In genomic region chr10:44975487-44976331, GRCh38 we compare ENCODE assay signal across 8 cellular contexts. TPM values are rescaled to one million over a fixed set of nuclear protein-coding genes. Genes with fewer than 3 reads are reported as not detected.
DNase-seq lines count a peak whose midpoint lies in the region; ATAC-seq and TF ChIP-seq lines count a peak whose summit lies in the region.
"Had no signal": no experiment of that assay in that cellular context is flagged by ENCODE, and none has a peak within 500 bp of the region (broad histone marks: within the 10 kb centered on the region; RNA-seq: fewer than 3 reads in every experiment).

No MANE protein-coding gene starts in this region.

- no TSS peak for BruUV-seq in PC-3 (replicated peaks; lab: Mats Ljungman, UMichigan)

- no peak for TF ChIP-seq CTCF in PC-3 (conservative IDR thresholded peaks at IDR 0.05; ENCODE audit: low read depth, low read length)
- no peak for TF ChIP-seq CTCF in fibroblast of villous mesenchyme (IDR thresholded peaks at IDR 0.05; ENCODE audit: insufficient read depth, low read depth, low read length)
- no peak for TF ChIP-seq CTCF in sigmoid colon (IDR thresholded peaks at IDR 0.05)

- no peaks in the 10 kb centered on the region for H3K9me3 ChIP-seq in PC-3 (ENCODE audit: low read length)
- H3K9me3 ChIP-seq in sigmoid colon, result no peaks in the 10 kb centered on the region
- H3K9me3 ChIP-seq: neutrophil had no signal

- H3K27ac ChIP-seq in PC-3 (ENCODE audit: low read length), result no peak overlapping the region
- peak overlapping the region; percentile 88 to 92 (median 90) for H3K27ac ChIP-seq in sigmoid colon

- no peaks in the 10 kb centered on the region for H4K20me1 ChIP-seq in PC-3 (ENCODE audit: low read length)

- WGBS in sigmoid colon, 2 donors, result 42 to 52% methylated on average over 10 of the region's 10 CpGs

- H3K4me1 ChIP-seq in PC-3 (ENCODE audit: insufficient read depth, low read length) (peaks cover 56% of the 10 kb centered on the region), sigmoid colon (peaks cover 0 to 76% (median 71%) of the 10 kb centered on the region in 4 donors)

- intact Hi-C loops in PC-3 (cut with micrococcal nuclease) (loop anchor here (1.0 kb wide), 2 partner anchors 16 to 43 kb away; partner anchors contain the start of gene RASSF4), sigmoid colon (cut with DNase I) (loop anchor here (1.0 to 5.0 kb wide), 2 partner anchors 43 to 98 kb away; no protein-coding TSS in a partner anchor)

- CTCF ChIA-PET in PC-3 (lab: Charles Lee), result interaction anchor here (0.6 kb wide), 2 partner anchors 10 to 43 kb away, joined by 3 read pairs; no protein-coding TSS in a partner anchor

- peak overlapping the region; percentile 50 for H3K4me2 ChIP-seq in PC-3 (ENCODE audit: low read length)

- DNase-seq in H4 (ENCODE audit: low spot score) (peak; percentile 88), PC-3 (peak; percentile 75), fibroblast of villous mesenchyme (ENCODE audit: low read depth) (peak; percentile 71), sigmoid colon (peak; percentile 90)

- no peak overlapping the region for H3K4me3 ChIP-seq in PC-3 (ENCODE audit: low read length)
- no peak overlapping the region for H3K4me3 ChIP-seq in fibroblast of villous mesenchyme (ENCODE audit: low read depth, low read length)
- peak overlapping the region; percentile 54 to 64 (median 54) for H3K4me3 ChIP-seq in sigmoid colon

- no peak for TF ChIP-seq EP300 in sigmoid colon (IDR thresholded peaks at IDR 0.05)

- no peak for TF ChIP-seq POLR2A in sigmoid colon (IDR thresholded peaks at IDR 0.05)

- no peak overlapping the region for H3K9ac ChIP-seq in PC-3 (ENCODE audit: low read length)

- no peaks in the 10 kb centered on the region for H3F3A ChIP-seq in PC-3 (ENCODE audit: low read length, unreplicated experiment)

- H3K79me2 ChIP-seq in PC-3 (ENCODE audit: low read length), result 0 out of 2 replicates have a peak, but pooled peaks cover 19% of the 10 kb centered on the region

- no peaks in the 10 kb centered on the region for H3K27me3 ChIP-seq in PC-3 (ENCODE audit: low read length)
- H3K27me3 ChIP-seq in sigmoid colon, result no peaks in the 10 kb centered on the region
- H3K27me3 ChIP-seq: neutrophil had no signal

- POLR2A ChIA-PET in PC-3 (lab: Charles Lee; ENCODE audit: unreplicated experiment), result no interaction called here

- H2AFZ ChIP-seq in PC-3 (ENCODE audit: low read length), result no peak overlapping the region

- H3K9me2 ChIP-seq in PC-3 (replicated peaks; ENCODE audit: low read length), result no peaks in the 10 kb centered on the region

- H3K36me3 ChIP-seq in PC-3 (ENCODE audit: low read depth, low read length), result no peaks in the 10 kb centered on the region
- H3K36me3 ChIP-seq in sigmoid colon, result peaks cover 5 to 44% (median 18%) of the 10 kb centered on the region in 4 donors
- H3K36me3 ChIP-seq: neutrophil had no signal

- no peak for ATAC-seq in PC-3
- no peak for ATAC-seq in HG03108 (IDR thresholded peaks at IDR 0.05; ENCODE audit: unreplicated experiment)
- no peak for ATAC-seq in GM19324 (IDR thresholded peaks at IDR 0.05; ENCODE audit: low FRiP score, unreplicated experiment)
- ATAC-seq in HG02571 (IDR thresholded peaks at IDR 0.05; ENCODE audit: unreplicated experiment), result no peak

RNA-seq across cellular contexts. Expression of gene DEPP1, which starts 2.9 kb away (rescaled TPM):
- total RNA-seq in H4 (2014; rRNA removed; shearing (Covaris generic)), result 31.7 and 44.2 TPM in 2 replicates
- total RNA-seq in PC-3 (2014; rRNA removed) (8.0 and 9.0 TPM in 2 replicates), fibroblast of villous mesenchyme (17.1 and 29.8 TPM in 2 replicates), sigmoid colon (100 to 1,000 TPM in 1 of 4 donors, 10 to 100 TPM in 3; 47.8 to 294 (median 54.7) TPM)
- 10 to 100 TPM; 16.0 to 58.3 (median 53.6) TPM for polyA plus RNA-seq in sigmoid colon

RNA-seq across cellular contexts. Expression of gene RASSF4, which starts 16.1 kb away (rescaled TPM):
- total RNA-seq in H4 (2014; rRNA removed; shearing (Covaris generic)), result 7.6 and 7.8 TPM in 2 replicates
- 7.7 and 8.7 TPM in 2 replicates for total RNA-seq in PC-3 (2014; rRNA removed)
- total RNA-seq in fibroblast of villous mesenchyme, result 6.0 and 6.8 TPM in 2 replicates
- 10 to 100 TPM; 23.2 to 61.7 (median 45.2) TPM for total RNA-seq in sigmoid colon
- 10 to 100 TPM in 2 of 3 donors, 1 to 10 TPM in 1; 7.8 to 23.2 (median 13.6) TPM for polyA plus RNA-seq in sigmoid colon

RNA-seq across cellular contexts. Expression of gene ZNF22, which starts 25.0 kb away (rescaled TPM):
- 18.0 and 18.4 TPM in 2 replicates for total RNA-seq in H4 (2014; rRNA removed; shearing (Covaris generic))
- 17.6 and 24.8 TPM in 2 replicates for total RNA-seq in PC-3 (2014; rRNA removed)
- 14.8 and 21.2 TPM in 2 replicates for total RNA-seq in fibroblast of villous mesenchyme
- total RNA-seq in sigmoid colon, result 10 to 100 TPM; 18.3 to 29.9 (median 24.0) TPM
- 10 to 100 TPM; 12.9 to 16.8 (median 13.5) TPM for polyA plus RNA-seq in sigmoid colon

Comparison
In these comparisons a context has a peak if more than half of its experiments do, and no peak if none do; other contexts are left out.
1. H3K4me3 ChIP-seq: peak in sigmoid colon (4 of 4); none in PC-3 (single experiment) and fibroblast of villous mesenchyme (single experiment).
2. Peak in every context shown above with its lines, with median percentiles within 50 percentile points of each other: DNase-seq.